ENCODE assay signal across 1 cellular context in genomic region chr9:127714916-127715442, GRCh38.
TF ChIP-seq lines count a peak whose summit lies in the region.

No MANE protein-coding gene starts in this region.

TF ChIP-seq in GM12878, 131 proteins besides CTCF, POLR2A, EP300 and RAD21:
- TF ChIP-seq IRF5 (IDR thresholded peaks at IDR 0.05; ENCODE audit: borderline replicate concordance) (no peak), BHLHE40 (IDR thresholded peaks at IDR 0.05; ENCODE audit: borderline replicate concordance in 1 of 2, low read depth in 2 of 2, low read length in 1 of 2) (peak; percentile 82 to 96), SMARCA5 (IDR thresholded peaks at IDR 0.05) (no peak), SIN3A (IDR thresholded peaks at IDR 0.05; ENCODE audit: low read depth, low read length) (0 out of 2 replicates have a peak, but pooled peaks have one; percentile 3)
